Comparison of ENCODE assay signal across 2 cellular contexts in the genomic region with DNA sequence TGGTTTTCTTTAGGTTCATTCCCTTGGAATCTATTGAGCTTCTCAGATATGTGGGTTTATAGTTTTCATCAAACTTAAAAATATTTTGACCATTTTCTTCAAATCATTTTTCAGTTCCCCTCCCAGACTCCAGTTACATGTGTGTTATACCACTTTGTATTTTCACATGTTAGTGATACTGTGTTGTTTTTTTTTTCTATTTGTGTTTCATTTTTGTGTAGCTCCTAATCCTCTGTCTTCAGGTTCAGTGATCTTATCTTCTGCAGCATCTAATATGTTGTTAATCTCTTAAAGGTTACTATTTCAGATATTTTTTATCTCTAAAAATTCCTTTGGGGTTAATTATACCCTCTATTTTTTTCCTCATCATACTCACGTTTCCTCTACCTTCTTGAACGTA.
TF ChIP-seq lines count a peak whose summit lies in the region.

No MANE protein-coding gene starts in this region.

TF ChIP-seq in SK-N-SH treated with all-trans-retinoic acid at 6 μM for 48 hours, 23 proteins besides CTCF, POLR2A, EP300 and RAD21 (continued from another document):
- TF ChIP-seq CSDC2 (CRISPR knock-in tag; IDR thresholded peaks at IDR 0.05) (no peak), ZNF8 (CRISPR knock-in tag; IDR thresholded peaks at IDR 0.05) (no peak)
TF ChIP-seq in SK-N-SH treated with all-trans-retinoic acid at 6 μM for 48 hours: peak in this region for 1.

TF ChIP-seq in SK-N-SH, 30 proteins besides CTCF, POLR2A, EP300 and RAD21 (continued from another document):
- TF ChIP-seq NFIC (IDR thresholded peaks at IDR 0.05; ENCODE audit: borderline replicate concordance) (no peak), SIN3A (IDR thresholded peaks at IDR 0.05; ENCODE audit: borderline replicate concordance, low read depth, low read length) (no peak)
